In the genomic region with DNA sequence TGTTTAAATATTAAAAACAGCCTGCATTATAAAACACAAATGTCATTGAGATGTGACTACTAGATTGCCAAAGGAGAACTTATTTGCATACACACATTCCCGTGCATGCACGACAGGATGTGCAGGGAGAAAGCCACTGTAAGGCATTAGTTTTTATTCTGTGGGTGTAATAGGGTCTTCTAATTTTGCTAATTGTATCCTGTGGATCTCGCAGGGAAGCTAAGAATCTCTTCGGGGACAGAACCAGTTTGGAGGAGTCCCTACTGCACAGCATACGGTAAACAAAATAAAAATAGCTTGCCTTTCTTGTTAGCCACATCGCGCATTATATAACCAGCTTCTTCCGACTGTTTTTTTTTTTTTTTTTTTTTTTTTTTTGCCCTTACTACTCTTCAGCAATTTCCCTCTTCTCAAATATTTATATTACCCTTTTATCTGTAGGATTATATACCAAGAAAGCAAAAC, we compare ENCODE assay signal across 8 cellular contexts. TPM values are rescaled to one million over a fixed set of nuclear protein-coding genes. Genes with fewer than 3 reads are reported as not detected.
DNase-seq lines count a peak whose midpoint lies in the region; ATAC-seq and TF ChIP-seq lines count a peak whose summit lies in the region.

No MANE protein-coding gene starts in this region.

- WGBS in IMR-90 (ENCODE audit: extremely low coverage in 2 of 2, insufficient read length in 1 of 2), 2 experiments, result no CpG with 5 or more reads among the region's 8 CpGs

- no peaks in the 10 kb centered on the region for H3K27me3 ChIP-seq in IMR-90 (ENCODE audit: control insufficient read depth, insufficient read depth, low read length)

- no peak overlapping the region for H2AFZ ChIP-seq in IMR-90 (replicated peaks; ENCODE audit: low read length, poor library complexity)

- dilution Hi-C loops in IMR-90 (cut with HindIII; ENCODE audit: low sequenced_read_pairs, unreplicated experiment), result no loop called here

- POLR2A ChIA-PET in IMR-90 (lab: Charles Lee; ENCODE audit: unreplicated experiment), result interaction anchor here (0.6 to 0.7 kb wide), 5 partner anchors 137 to 305 kb away, joined by 3 to 10 read pairs (median 5); no protein-coding TSS in a partner anchor

- H2BK5ac ChIP-seq in IMR-90 (ENCODE audit: low read depth, low read length, poor library complexity, severe bottlenecking), result peak overlapping the region; percentile 96

- intact Hi-C loops in IMR-90 (cut with micrococcal nuclease) (no loop called here), posterior vena cava (cut with DNase I) (loop anchor here in 1 of 2 donors (10.0 kb wide), 1 partner anchor 244 kb away; no protein-coding TSS in a partner anchor)

- H3K4me3 ChIP-seq in IMR-90 (ENCODE audit: insufficient read depth, low read depth, low read length), result peak overlapping the region; percentile 91

- TF ChIP-seq CTCF in C4-2B (conservative IDR thresholded peaks at IDR 0.05), result no peak
- no peak for TF ChIP-seq CTCF in IMR-90 (conservative IDR thresholded peaks at IDR 0.05; ENCODE audit: low read depth, low read length)

- H3K36me3 ChIP-seq in IMR-90 (ENCODE audit: control insufficient read depth, insufficient read depth, low read length), result peaks cover 2% of the 10 kb centered on the region; the same call in 1 of the 2 replicates

- peaks cover 0 to 37% of the 10 kb centered on the region in 2 experiments; a peak in 3 of 4 replicates for H3K79me1 ChIP-seq in IMR-90 (ENCODE audit: low read depth in 1 of 2, low read length in 2 of 2)

- ATAC-seq in IMR-90 (ENCODE audit: low read depth), result no peak
- no peak for ATAC-seq in HG03095 (IDR thresholded peaks at IDR 0.05; ENCODE audit: unreplicated experiment)

- H4K91ac ChIP-seq in IMR-90 (ENCODE audit: insufficient read depth, low read depth, low read length), result peak overlapping the region; percentile 67

- H3K56ac ChIP-seq in IMR-90 (ENCODE audit: extremely low read depth, insufficient read depth, low read length), result peak overlapping the region; percentile 66; the same call in 1 of the 2 replicates

- DNase-seq in IMR-90 (no peak), astrocyte of the hippocampus (ENCODE audit: low read depth, low spot score) (peak; percentile 49), kidney tubule cell (ENCODE audit: low spot score) (peak; percentile 32), substantia nigra (lab: John Stamatoyannopoulos, UW) (peak in 7 of 49 donors; percentile 4 to 52 (median 27)), occipital lobe (lab: John Stamatoyannopoulos, UW) (no peak), posterior vena cava (ENCODE audit: low spot score) (no peak)

- no TSS peak for BruUV-seq in IMR-90 (replicated peaks; lab: Mats Ljungman, UMichigan)

- peak overlapping the region; percentile 86 for H3K9ac ChIP-seq in IMR-90 (ENCODE audit: low read depth, low read length)

- no peak for TF ChIP-seq RAD21 in IMR-90 (IDR thresholded peaks at IDR 0.05; ENCODE audit: low read length)

- no peak for TF ChIP-seq POLR2A in IMR-90 (IDR thresholded peaks at IDR 0.05; ENCODE audit: low read depth, low read length)

- peak overlapping the region; percentile 96 for H3K4me2 ChIP-seq in IMR-90 (ENCODE audit: low read depth, low read length)

- H3K9me1 ChIP-seq in IMR-90 (ENCODE audit: insufficient read depth, low read length), result no peaks in the 10 kb centered on the region

- H2BK120ac ChIP-seq in IMR-90 (ENCODE audit: low read depth, low read length), result peak overlapping the region; percentile 86

- H2BK20ac ChIP-seq in IMR-90 (ENCODE audit: low read depth, low read length), result no peak overlapping the region

- H3K23ac ChIP-seq in IMR-90 (ENCODE audit: low read depth, low read length), result peak overlapping the region; percentile 74; the same call in 1 of the 2 replicates

- peak overlapping the region; percentile 86 for H3K14ac ChIP-seq in IMR-90 (replicated peaks; ENCODE audit: low read depth, low read length)

- H3K4me1 ChIP-seq in IMR-90 (ENCODE audit: control insufficient read depth, insufficient read depth, low read length), result peaks cover 4% of the 10 kb centered on the region

- no peak overlapping the region for H2BK15ac ChIP-seq in IMR-90 (ENCODE audit: low read depth, low read length)

- H3K27ac ChIP-seq in C4-2B (peak overlapping the region; percentile 63), IMR-90 (ENCODE audit: insufficient read depth, low read length) (peak overlapping the region; percentile 92), substantia nigra (ENCODE audit: low read depth, low read length, poor library complexity, severe bottlenecking) (peak overlapping the region; percentile 95)

- H2AK5ac ChIP-seq in IMR-90 (ENCODE audit: low read depth, low read length), result no peak overlapping the region

- peaks cover 28% of the 10 kb centered on the region for H4K20me1 ChIP-seq in IMR-90 (ENCODE audit: insufficient read depth, low read length)

- H3K9me3 ChIP-seq in IMR-90 (ENCODE audit: control insufficient read depth, insufficient read depth, low read length), result no peaks in the 10 kb centered on the region

- CTCF ChIA-PET in IMR-90 (lab: Yijun Ruan, JAX), result interaction anchor here (0.9 kb wide), 1 partner anchor 37 kb away, joined by 3 read pairs; no protein-coding TSS in a partner anchor

- H4K5ac ChIP-seq in IMR-90 (ENCODE audit: low read depth, low read length), result 0 out of 2 replicates have a peak overlapping the region, but pooled peaks have one; percentile 1

- peak overlapping the region; percentile 86; the same call in 1 of the 2 replicates for H3K4ac ChIP-seq in IMR-90 (ENCODE audit: low read depth, low read length)

- in situ Hi-C loops in IMR-90 (cut with MboI; ENCODE audit: low sequenced_read_pairs), result no loop called here

- peak overlapping the region in 1 of 2 experiments; percentile 41; a peak in 1 of 4 replicates for H4K8ac ChIP-seq in IMR-90 (ENCODE audit: low read depth in 2 of 2, low read length in 2 of 2)

- H3K18ac ChIP-seq in IMR-90 (ENCODE audit: low read depth, low read length), result peak overlapping the region; percentile 50

- peak overlapping the region; percentile 85 for H2AK9ac ChIP-seq in IMR-90 (replicated peaks; ENCODE audit: low read depth, low read length, poor library complexity)

TF ChIP-seq in IMR-90, 13 proteins besides CTCF, POLR2A, EP300 and RAD21:
- TF ChIP-seq RFX5 (IDR thresholded peaks at IDR 0.05; ENCODE audit: low read depth, low read length), result no peak
- no peak for TF ChIP-seq RCOR1 (IDR thresholded peaks at IDR 0.05; ENCODE audit: insufficient replicate concordance, low read length)
- no peak for TF ChIP-seq SMC3 (IDR thresholded peaks at IDR 0.05; ENCODE audit: low read depth, low read length)
- no peak for TF ChIP-seq CHD1 (IDR thresholded peaks at IDR 0.05; ENCODE audit: low read depth, low read length)
- TF ChIP-seq FOS (IDR thresholded peaks at IDR 0.05; ENCODE audit: low read depth, low read length), result no peak
- no peak for TF ChIP-seq BHLHE40 (IDR thresholded peaks at IDR 0.05; ENCODE audit: low read depth, low read length)
- TF ChIP-seq ELK1 (IDR thresholded peaks at IDR 0.05; ENCODE audit: borderline replicate concordance, low read depth, low read length), result no peak
- no peak for TF ChIP-seq MXI1 (IDR thresholded peaks at IDR 0.05; ENCODE audit: borderline replicate concordance, low read depth, low read length)
- TF ChIP-seq MAFK (IDR thresholded peaks at IDR 0.05; ENCODE audit: low read depth, low read length), result no peak
- TF ChIP-seq NFE2L2 (IDR thresholded peaks at IDR 0.05; ENCODE audit: low read depth, low read length), result no peak
- no peak for TF ChIP-seq CEBPB (IDR thresholded peaks at IDR 0.05; ENCODE audit: low read depth, low read length)
- TF ChIP-seq USF2 (IDR thresholded peaks at IDR 0.05; ENCODE audit: low read depth, low read length), result no peak

RNA-seq across cellular contexts. Expression of gene ATXN1, which starts 2.0 kb away (rescaled TPM):
- total RNA-seq in IMR-90 (2012; rRNA removed) (11.1 and 13.9 TPM in 2 replicates), occipital lobe (102 TPM), posterior vena cava (10 to 100 TPM; 63.1 to 72.2 TPM)
- 7.3 and 9.7 TPM in 2 replicates for polyA plus RNA-seq in IMR-90 (2012; rRNA removed)
- 3.4 and 8.9 TPM in 2 replicates for polyA plus RNA-seq in IMR-90 (2012; cell fraction: cytosol; rRNA removed)
- 20.5 and 29.3 TPM in 2 replicates for polyA plus RNA-seq in IMR-90 (2012; cell fraction: nucleus; rRNA removed; ENCODE audit: low replicate concordance)

Comparison
In these comparisons a context has a peak if more than half of its experiments do, and no peak if none do; other contexts are left out.
1. DNase-seq: peak in astrocyte of the hippocampus (single experiment) and kidney tubule cell (single experiment); none in IMR-90 (single experiment), occipital lobe (single experiment) and posterior vena cava (single experiment).
2. Peak in every context shown above with its lines, with median percentiles within 50 percentile points of each other: H3K27ac ChIP-seq.